In the genomic region with DNA sequence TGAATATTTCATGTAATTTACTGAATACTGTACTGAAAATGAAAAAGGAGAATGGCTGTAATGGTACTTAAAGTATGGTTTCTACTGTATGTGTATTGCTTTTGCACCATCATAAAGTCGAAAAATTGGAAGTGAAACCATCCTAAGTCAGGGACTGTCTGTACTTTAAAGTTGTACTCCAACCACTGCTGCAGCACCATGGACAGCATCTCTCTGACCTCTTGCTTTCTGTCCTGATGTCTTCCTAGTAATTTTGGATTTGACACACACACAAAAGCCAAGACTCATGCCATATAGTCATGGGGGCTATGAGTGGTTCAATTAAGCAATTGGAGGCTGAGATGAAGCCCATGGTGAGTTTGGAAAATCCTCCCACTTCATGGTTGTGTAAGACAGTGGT, we compare ENCODE assay signal across 9 cellular contexts.
DNase-seq lines count a peak whose midpoint lies in the region; FAIRE-seq and TF ChIP-seq lines count a peak whose summit lies in the region.
"Had no signal": no experiment of that assay in that cellular context is flagged by ENCODE, and none has a peak within 500 bp of the region (broad histone marks: within the 10 kb centered on the region; RNA-seq: fewer than 3 reads in every experiment).

No MANE protein-coding gene starts in this region.

- no peak for TF ChIP-seq CTCF in left ventricle myocardium inferior (IDR thresholded peaks at IDR 0.05; ENCODE audit: borderline replicate concordance)
- no peak for TF ChIP-seq CTCF in spleen (IDR thresholded peaks at IDR 0.05 in 8 of 11, conservative IDR thresholded peaks at IDR 0.05 in 3 of 11)
- no peak for TF ChIP-seq CTCF in vagina (IDR thresholded peaks at IDR 0.05)

- DNase-seq in AG20443 (ENCODE audit: low spot score) (peak; percentile 53), H54 (ENCODE audit: insufficient read length, low spot score) (no peak), SIG-M5 treated with dmso at 0.1 percent for 504 hours (lab: John Stamatoyannopoulos, UW; ENCODE audit: unreplicated experiment) (peak; percentile 71), left ventricle myocardium inferior (peak; percentile 18), spleen (no peak), ureter (ENCODE audit: low spot score) (no peak), vagina (ENCODE audit: extremely low spot score in 2 of 2) (no peak)
- DNase-seq in activated CD4-positive, CD25-positive, alpha-beta regulatory T cell treated with anti-CD3 and anti-CD28 coated beads, Interleukin-2, amount 50 U/mL, for 72 hours = no peak
- DNase-seq: DMS153 had no signal

- intact Hi-C loops in left ventricle myocardium inferior (cut with micrococcal nuclease) (no loop called here), spleen (cut with DNase I; ENCODE audit: low total_unique reads) (no loop called here), vagina (cut with DNase I) (no loop called here)

- H3K4me1 ChIP-seq in left ventricle myocardium inferior = no peaks in the 10 kb centered on the region
- H3K4me1 ChIP-seq in spleen = no peaks in the 10 kb centered on the region
- no peaks in the 10 kb centered on the region for H3K4me1 ChIP-seq in vagina

- FAIRE-seq in H54 (lab: Jason Lieb, UNC) = peak; percentile 38

- H3K27ac ChIP-seq in left ventricle myocardium inferior (replicated peaks) (no peak overlapping the region), spleen (no peak overlapping the region), vagina (no peak overlapping the region)

- H3K4me3 ChIP-seq in left ventricle myocardium inferior = no peak overlapping the region
- no peak overlapping the region for H3K4me3 ChIP-seq in spleen
- no peak overlapping the region for H3K4me3 ChIP-seq in vagina

- H3K36me3 ChIP-seq in left ventricle myocardium inferior (no peaks in the 10 kb centered on the region), spleen (no peaks in the 10 kb centered on the region), vagina (no peaks in the 10 kb centered on the region)

- TF ChIP-seq POLR2A in H54 (IDR thresholded peaks at IDR 0.05; ENCODE audit: low read depth, low read length) (no peak), spleen (IDR thresholded peaks at IDR 0.05) (no peak), vagina (IDR thresholded peaks at IDR 0.05) (no peak)

- no peaks in the 10 kb centered on the region for H3K9me3 ChIP-seq in left ventricle myocardium inferior (replicated peaks)
- H3K9me3 ChIP-seq in spleen = no peaks in the 10 kb centered on the region
- H3K9me3 ChIP-seq in vagina = no peaks in the 10 kb centered on the region

- 43 to 54% (median 48%) methylated on average over 1 of the region's 1 CpG for WGBS in spleen, 5 donors

- H3K27me3 ChIP-seq in left ventricle myocardium inferior (ENCODE audit: low read depth) (peaks cover 10% of the 10 kb centered on the region), spleen (replicated peaks in 1 of 7) (no peaks in the 10 kb centered on the region), vagina (no peaks in the 10 kb centered on the region)

Comparison
In these comparisons a context has a peak if more than half of its experiments do, and no peak if none do; other contexts are left out.
1. DNase-seq: peak in AG20443 (single experiment), SIG-M5 treated with dmso at 0.1 percent for 504 hours (single experiment) and left ventricle myocardium inferior (single experiment); none in H54 (single experiment), activated CD4-positive, CD25-positive, alpha-beta regulatory T cell treated with anti-CD3 and anti-CD28 coated beads, Interleukin-2, amount 50 U/mL, for 72 hours (single experiment), spleen (single experiment), ureter (single experiment) and vagina (0 of 2).